ENCODE assay signal across 9 cellular contexts in the genomic region with DNA sequence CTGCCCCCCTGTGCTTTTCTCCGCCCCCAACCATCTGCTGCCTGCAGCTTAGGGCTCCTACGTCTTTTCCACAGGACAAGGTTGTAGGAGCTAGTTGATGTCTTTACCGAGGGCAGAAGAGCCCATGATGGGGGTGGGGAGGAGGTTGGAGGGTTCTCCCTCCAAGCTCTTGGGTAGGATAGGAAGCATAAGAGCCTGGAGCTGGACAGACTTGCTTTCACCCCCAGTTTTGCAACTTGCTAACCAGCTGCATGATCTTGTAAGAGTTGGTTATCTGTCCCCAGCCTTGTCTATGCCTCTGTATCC. TPM values are rescaled to one million over a fixed set of nuclear protein-coding genes. Genes with fewer than 3 reads are reported as not detected.
A peak's percentile ranks its signal among the peaks of the same experiment; 100 is the strongest.
DNase-seq lines count a peak whose midpoint lies in the region; ATAC-seq and TF ChIP-seq lines count a peak whose summit lies in the region.
"Had no signal": no experiment of that assay in that cellular context is flagged by ENCODE, and none has a peak within 500 bp of the region (broad histone marks: within the 10 kb centered on the region; RNA-seq: fewer than 3 reads in every experiment).

No MANE protein-coding gene starts in this region.

- H3K9me3 Mint-ChIP-seq in H9, result no peaks in the 10 kb centered on the region; a peak in 1 of 5 replicates
- H3K9me3 Mint-ChIP-seq in T-cell, result no peaks in the 10 kb centered on the region

- H3K36me3 ChIP-seq in gastrocnemius medialis, result peaks cover 3 to 74% of the 10 kb centered on the region in 2 donors

- no peak overlapping the region for H2BK20ac ChIP-seq in H9 (ENCODE audit: low read depth, low read length, poor library complexity, severe bottlenecking)

- no peak overlapping the region for H3K56ac ChIP-seq in H9 (ENCODE audit: insufficient read length, low read depth, low read length)

- H3K4me3 Mint-ChIP-seq in H9 (peak overlapping the region; percentile 98 to 99), T-cell (peak overlapping the region; percentile 97 to 99 (median 97))

- TF ChIP-seq POLR2A in gastrocnemius medialis (IDR thresholded peaks at IDR 0.05), result no peak

- no peak overlapping the region for H2AK5ac ChIP-seq in H9 (ENCODE audit: insufficient read length, low read length)

- H3K27ac Mint-ChIP-seq in H9, result peak overlapping the region in 1 of 3 experiments; percentile 99; a peak in 1 of 7 replicates
- peak overlapping the region in 1 of 2 donors; percentile 97 for H3K27ac Mint-ChIP-seq in T-cell

- H3K27me3 ChIP-seq in H9 (ENCODE audit: insufficient read depth, low read length) (no peaks in the 10 kb centered on the region), gastrocnemius medialis (no peaks in the 10 kb centered on the region)

- no peak overlapping the region for H2AFZ ChIP-seq in H9 (ENCODE audit: low read length)

- H2BK15ac ChIP-seq in H9 (ENCODE audit: low read depth, low read length), result no peak overlapping the region

- H2BK5ac ChIP-seq in H9 (ENCODE audit: insufficient read length, low read length), result no peak overlapping the region

- peak overlapping the region; percentile 96 for H3K4me2 ChIP-seq in H9 (ENCODE audit: insufficient read depth, insufficient read length, low read length)

- no peak overlapping the region for H4K5ac ChIP-seq in H9 (ENCODE audit: insufficient read length, low read depth, low read length)

- TF ChIP-seq CTCF in H9 (conservative IDR thresholded peaks at IDR 0.05), result no peak
- no peak for TF ChIP-seq CTCF in foreskin fibroblast (IDR thresholded peaks at IDR 0.05; ENCODE audit: low read depth, low read length)
- no peak for TF ChIP-seq CTCF in gastrocnemius medialis (IDR thresholded peaks at IDR 0.05 in 4 of 5, conservative IDR thresholded peaks at IDR 0.05 in 1 of 5)

- DNase-seq in H9 (no peak), T-cell (no peak), foreskin fibroblast (no peak), gastrocnemius medialis (no peak), NCI-H1417 treated with DMSO at 0.1 percent for 48 hours (lab: John Stamatoyannopoulos, UW) (no peak)
- no peak for DNase-seq in activated CD4-positive, CD25-positive, alpha-beta regulatory T cell (lab: John Stamatoyannopoulos, UW)
- DNase-seq: cortex of kidney had no signal

- H2BK12ac ChIP-seq in H9 (ENCODE audit: insufficient read length, low read depth, low read length), result no peak overlapping the region

- intact Hi-C loops in gastrocnemius medialis (cut with DNase I; ENCODE audit: low total_unique reads), result loop anchor here (1.0 to 5.0 kb wide), 6 partner anchors 42 to 175 kb away; a partner anchor contains a TSS

- POLR2A ChIA-PET in T-cell (lab: Charles Lee), result no interaction called here

- H3K9me3 ChIP-seq in H9 (ENCODE audit: control insufficient read depth, low read depth, low read length), result no peaks in the 10 kb centered on the region
- no peaks in the 10 kb centered on the region for H3K9me3 ChIP-seq in gastrocnemius medialis

- no peak overlapping the region for H4K8ac ChIP-seq in H9 (replicated peaks; ENCODE audit: insufficient read length, low read depth, low read length)

- H3K27ac ChIP-seq in H9 (ENCODE audit: insufficient read length, low read depth, low read length) (no peak overlapping the region), gastrocnemius medialis (peak overlapping the region; percentile 89 to 97 (median 96))

- WGBS in H9 (ENCODE audit: extremely low coverage, insufficient read length, low lambda C conversion rate), result no CpG with 5 or more reads among the region's 3 CpGs

- H3T11ph ChIP-seq in H9 (ENCODE audit: low read length), result no peak overlapping the region

- peaks cover 1% of the 10 kb centered on the region; the same call in 1 of the 2 replicates for H3K27me3 Mint-ChIP-seq in H9 (ENCODE audit: low read depth)
- no peaks in the 10 kb centered on the region for H3K27me3 Mint-ChIP-seq in T-cell

- H3K18ac ChIP-seq in H9 (ENCODE audit: insufficient read length, low read depth, low read length), result no peak overlapping the region

- ATAC-seq in T-cell (replicated peaks in 1 of 4), result no peak
- ATAC-seq in gastrocnemius medialis, result no peak
- no peak for ATAC-seq in GM18517 (IDR thresholded peaks at IDR 0.05; ENCODE audit: unreplicated experiment)
- ATAC-seq in HG02798 (IDR thresholded peaks at IDR 0.05; ENCODE audit: poor library complexity, unreplicated experiment), result no peak

- H3K23ac ChIP-seq in H9 (ENCODE audit: insufficient read length, low read depth, low read length), result no peak overlapping the region

- H3K4me1 Mint-ChIP-seq in H9 (peaks cover 25 to 28% of the 10 kb centered on the region in 2 experiments), T-cell (peaks cover 46% of the 10 kb centered on the region in 3 donors)

- no peak overlapping the region for H4K91ac ChIP-seq in H9 (ENCODE audit: insufficient read length, low read depth, low read length)

- H4K20me1 ChIP-seq in H9 (ENCODE audit: control insufficient read depth, insufficient read depth, insufficient read length), result no peaks in the 10 kb centered on the region

- in situ Hi-C loops in gastrocnemius medialis (cut with MboI; ENCODE audit: low sequenced_read_pairs in 4 of 4), result loop anchor here in 2 of 4 donors (10.0 kb wide), 1 partner anchor 52 kb away; a partner anchor contains a TSS

- H3K36me3 Mint-ChIP-seq in H9 (ENCODE audit: insufficient read depth in 1 of 3, low read depth in 3 of 3) (peaks cover 49 to 77% (median 65%) of the 10 kb centered on the region in 3 experiments), T-cell (peaks cover 48% of the 10 kb centered on the region)

- peaks cover 5% of the 10 kb centered on the region for H3K79me1 ChIP-seq in H9 (ENCODE audit: insufficient read depth, low read depth, low read length, poor library complexity, severe bottlenecking)

- no peak overlapping the region for H2BK120ac ChIP-seq in H9 (ENCODE audit: low read depth, low read length, poor library complexity, severe bottlenecking)

- peaks cover 14% of the 10 kb centered on the region for H3K23me2 ChIP-seq in H9 (ENCODE audit: insufficient read length, low read depth, low read length, poor library complexity, severe bottlenecking)

- peak overlapping the region; percentile 81 for H3K9ac ChIP-seq in H9 (ENCODE audit: extremely low read depth, insufficient read length, low read length)

- no peak overlapping the region for H3K4ac ChIP-seq in H9 (ENCODE audit: low read depth, low read length)

- H3K4me1 ChIP-seq in H9 (ENCODE audit: insufficient read depth, low read length) (no peaks in the 10 kb centered on the region), gastrocnemius medialis (peaks cover 18 to 21% of the 10 kb centered on the region in 2 donors)

- H3K4me3 ChIP-seq in foreskin fibroblast (ENCODE audit: low read depth in 1 of 2, low read length in 2 of 2) (peak overlapping the region; percentile 98 to 100), gastrocnemius medialis (peak overlapping the region; percentile 78 to 97 (median 90))

- peaks cover 5% of the 10 kb centered on the region; the same call in 1 of the 2 replicates for H3K79me2 ChIP-seq in H9 (ENCODE audit: insufficient read depth, low read length)

- no peak overlapping the region for H3K14ac ChIP-seq in H9 (ENCODE audit: insufficient read depth, low read length)

- CTCF ChIA-PET in T-cell (lab: Charles Lee), result interaction anchor here in 1 of 2 donors (0.7 to 1.2 kb wide), 2 partner anchors 52 to 70 kb away, joined by 3 to 8 read pairs; a partner anchor contains a TSS

RNA-seq across cellular contexts. Expression of a gene that starts 0.9 kb away (rescaled TPM):
- total RNA-seq in H9 (2021), result 56.1 and 58.4 TPM in 2 replicates
- 100 to 1,000 TPM; 112 to 145 (median 125) TPM for total RNA-seq in T-cell
- total RNA-seq in gastrocnemius medialis, result 10 to 100 TPM; 52.6 to 96.4 (median 63.2) TPM

RNA-seq across cellular contexts. Expression of a gene that starts 12.2 kb away (rescaled TPM):
- total RNA-seq in H9 (2021) (443 and 459 TPM in 2 replicates), T-cell (100 to 1,000 TPM; 124 to 196 (median 188) TPM), gastrocnemius medialis (100 to 1,000 TPM; 110 to 132 (median 117) TPM)

RNA-seq across cellular contexts. Expression of a gene that starts 31.7 kb away (rescaled TPM):
- total RNA-seq in H9 (2021) (64.7 and 69.7 TPM in 2 replicates), T-cell (10 to 100 TPM; 33.8 to 60.2 (median 51.2) TPM), gastrocnemius medialis (10 to 100 TPM; 36.5 to 58.1 (median 48.0) TPM)

RNA-seq across cellular contexts. Expression of a gene that starts 42.5 kb away (rescaled TPM):
- 2.7 TPM in 2 replicates for total RNA-seq in H9 (2021)
- total RNA-seq in T-cell, result under 1 TPM in 3 of 5 donors, not detected in 2; 0.10 to 0.23 (median 0.16) TPM
- total RNA-seq in gastrocnemius medialis, result not detected

RNA-seq across cellular contexts. Expression of a gene that starts 51.7 kb away (rescaled TPM):
- total RNA-seq in H9 (2021) (38.4 and 42.0 TPM in 2 replicates), T-cell (10 to 100 TPM; 57.8 to 74.3 (median 72.3) TPM), gastrocnemius medialis (10 to 100 TPM; 42.6 to 56.8 (median 53.4) TPM)
